Comparison of ENCODE assay signal across 14 cellular contexts in genomic region chr13:32947886-32948285, GRCh38.
DNase-seq lines count a peak whose midpoint lies in the region; ATAC-seq and TF ChIP-seq lines count a peak whose summit lies in the region.
"Had no signal": no experiment of that assay in that cellular context is flagged by ENCODE, and none has a peak within 500 bp of the region (broad histone marks: within the 10 kb centered on the region; RNA-seq: fewer than 3 reads in every experiment).

No MANE protein-coding gene starts in this region.

- peaks cover 0 to 18% of the 10 kb centered on the region in 2 experiments; a peak in 2 of 4 replicates for H3K4me1 ChIP-seq in SK-N-SH (ENCODE audit: control insufficient read depth in 1 of 2, insufficient read depth in 2 of 2, low read depth in 1 of 2, low read length in 1 of 2)
- H3K4me1 ChIP-seq in naive thymus-derived CD4-positive, alpha-beta T cell (ENCODE audit: control insufficient read depth in 2 of 2, insufficient read depth in 2 of 2, low read length in 2 of 2), result no peaks in the 10 kb centered on the region

- H3K4me3 ChIP-seq in SK-N-SH (ENCODE audit: low read depth in 2 of 2, low read length in 1 of 2) (no peak overlapping the region; a peak in 1 of 4 replicates), neural cell (ENCODE audit: low read length) (peak overlapping the region; percentile 57)
- H3K4me3 ChIP-seq in naive thymus-derived CD4-positive, alpha-beta T cell (ENCODE audit: low read length), result no peak overlapping the region
- H3K4me3 ChIP-seq: thoracic aorta had no signal

- intact Hi-C loops in naive thymus-derived CD4-positive, alpha-beta T cell (cut with micrococcal nuclease), result no loop called here

- peak; percentile 25 for DNase-seq in NCI-H1092 (lab: John Stamatoyannopoulos, UW)
- peak; percentile 46 for DNase-seq in NCI-H2029 (lab: John Stamatoyannopoulos, UW)
- DNase-seq in SK-N-SH, result peak; percentile 69
- DNase-seq in T-helper 17 cell, result no peak
- no peak for DNase-seq in naive thymus-derived CD4-positive, alpha-beta T cell
- no peak for DNase-seq in epidermal melanocyte (ENCODE audit: insufficient read length, low spot score)
- DNase-seq: activated effector memory CD4-positive, alpha-beta T cell treated with Interleukin-2 at 50 U/mL for 16 hours; mammary epithelial cell had no signal

- no peak for TF ChIP-seq CTCF in SK-N-SH (IDR thresholded peaks at IDR 0.05)
- TF ChIP-seq CTCF in neural cell (IDR thresholded peaks at IDR 0.05; ENCODE audit: poor library complexity, severe bottlenecking), result no peak

- H3K9me3 ChIP-seq in SK-N-SH (no peaks in the 10 kb centered on the region), neural cell (ENCODE audit: low read length) (no peaks in the 10 kb centered on the region), T-helper 17 cell (ENCODE audit: control insufficient read depth, low read length, poor library complexity, severe bottlenecking) (no peaks in the 10 kb centered on the region)
- no peaks in the 10 kb centered on the region for H3K9me3 ChIP-seq in naive thymus-derived CD4-positive, alpha-beta T cell (ENCODE audit: control insufficient read depth in 2 of 3, low read length in 3 of 3)
- H3K9me3 ChIP-seq: thoracic aorta had no signal

- H3K36me3 ChIP-seq in SK-N-SH (replicated peaks in 1 of 2; ENCODE audit: control insufficient read depth in 1 of 2, insufficient read depth in 2 of 2, low read length in 1 of 2) (no peaks in the 10 kb centered on the region), neural cell (ENCODE audit: insufficient read depth, low read length) (no peaks in the 10 kb centered on the region)
- H3K36me3 ChIP-seq in naive thymus-derived CD4-positive, alpha-beta T cell (ENCODE audit: control insufficient read depth in 2 of 3, insufficient read depth in 3 of 3, low read length in 3 of 3), result no peaks in the 10 kb centered on the region
- H3K36me3 ChIP-seq: thoracic aorta had no signal

- peaks cover 0 to 10% (median 0%) of the 10 kb centered on the region in 11 donors for H3K9me3 Mint-ChIP-seq in naive thymus-derived CD4-positive, alpha-beta T cell

- WGBS in SK-N-SH (ENCODE audit: low lambda C conversion rate), result 10% methylated on average over 5 of the region's 5 CpGs

- TF ChIP-seq EP300 in SK-N-SH (IDR thresholded peaks at IDR 0.05; ENCODE audit: borderline replicate concordance in 1 of 2, low read depth in 1 of 2, low read length in 1 of 2), result peak in 1 of 2 experiments; percentile 35; a peak in 2 of 4 replicates
- peak; percentile 98 for TF ChIP-seq EP300 in neural cell (conservative IDR thresholded peaks at IDR 0.05; ENCODE audit: poor library complexity, severe bottlenecking)

- H3K9me2 ChIP-seq in SK-N-SH, result no peaks in the 10 kb centered on the region
- H3K9me2 ChIP-seq in neural cell (ENCODE audit: insufficient read depth, low read length), result no peaks in the 10 kb centered on the region

- no peaks in the 10 kb centered on the region for H3K4me1 Mint-ChIP-seq in T-helper 17 cell
- peaks cover 0 to 4% (median 0%) of the 10 kb centered on the region in 7 donors for H3K4me1 Mint-ChIP-seq in naive thymus-derived CD4-positive, alpha-beta T cell
- H3K4me1 Mint-ChIP-seq: CD14-positive monocyte had no signal

- H2AFZ ChIP-seq in SK-N-SH (ENCODE audit: low read depth), result no peak overlapping the region
- peak overlapping the region; percentile 40 for H2AFZ ChIP-seq in neural cell (ENCODE audit: low read depth, low read length)

- H3K4me2 ChIP-seq in SK-N-SH, result no peak overlapping the region
- H3K4me2 ChIP-seq in neural cell (ENCODE audit: low read length), result peak overlapping the region; percentile 83

- H3K27me3 Mint-ChIP-seq in T-helper 17 cell, result peaks cover 5% of the 10 kb centered on the region
- peaks cover 0 to 5% (median 0%) of the 10 kb centered on the region in 5 donors for H3K27me3 Mint-ChIP-seq in naive thymus-derived CD4-positive, alpha-beta T cell

- H3K27me3 ChIP-seq in SK-N-SH (ENCODE audit: insufficient read depth) (peaks cover 6% of the 10 kb centered on the region; the same call in 1 of the 2 replicates), neural cell (ENCODE audit: insufficient read depth, low read depth, low read length) (no peaks in the 10 kb centered on the region)
- no peaks in the 10 kb centered on the region for H3K27me3 ChIP-seq in naive thymus-derived CD4-positive, alpha-beta T cell (ENCODE audit: control insufficient read depth in 2 of 2, insufficient read depth in 2 of 2, low read length in 2 of 2)

- TF ChIP-seq RAD21 in SK-N-SH (IDR thresholded peaks at IDR 0.05; ENCODE audit: low read length), result peak; percentile 26; the same call in 1 of the 2 replicates
- TF ChIP-seq RAD21 in neural cell (conservative IDR thresholded peaks at IDR 0.05), result peak; percentile 61

- H3K27ac Mint-ChIP-seq in T-helper 17 cell, result no peak overlapping the region
- no peak overlapping the region for H3K27ac Mint-ChIP-seq in naive thymus-derived CD4-positive, alpha-beta T cell
- H3K27ac Mint-ChIP-seq: CD14-positive monocyte; T-helper 1 cell treated with Interleukin-12 subunit alpha and Interleukin-12 subunit beta and Interleukin-4 antibody, amounts not matched to agents 30 μg/mL and 1 μg/mL, for 36 hours had no signal

- H3K27ac ChIP-seq in SK-N-SH (ENCODE audit: low read depth in 2 of 2, low read length in 1 of 2) (peak overlapping the region in 1 of 2 experiments; percentile 94; a peak in 2 of 4 replicates), neural cell (ENCODE audit: low read length) (peak overlapping the region; percentile 99)
- no peak overlapping the region for H3K27ac ChIP-seq in naive thymus-derived CD4-positive, alpha-beta T cell (ENCODE audit: low read depth, low read length)
- H3K27ac ChIP-seq: epithelial cell of prostate, thoracic aorta had no signal

- no peaks in the 10 kb centered on the region for H3F3A ChIP-seq in SK-N-SH (replicated peaks; ENCODE audit: insufficient read depth)
- peaks cover 25% of the 10 kb centered on the region for H3F3A ChIP-seq in neural cell (ENCODE audit: insufficient read depth, low read length, poor library complexity, severe bottlenecking)

- H3K9ac ChIP-seq in SK-N-SH, result no peak overlapping the region
- H3K9ac ChIP-seq in neural cell (ENCODE audit: low read length), result peak overlapping the region; percentile 67

- H4K20me1 ChIP-seq in SK-N-SH (ENCODE audit: insufficient read depth) (no peaks in the 10 kb centered on the region), neural cell (ENCODE audit: insufficient read depth) (no peaks in the 10 kb centered on the region)

- POLR2A ChIA-PET in SK-N-SH (lab: Yijun Ruan, JAX), result interaction anchor here (1.4 to 1.5 kb wide), 2 partner anchors 246 to 360 kb away, joined by 4 read pairs; no protein-coding TSS in a partner anchor
- POLR2A ChIA-PET in naive thymus-derived CD4-positive, alpha-beta T cell (lab: Charles Lee), result no interaction called here

- H3K4me3 Mint-ChIP-seq in T-helper 17 cell, result no peak overlapping the region
- H3K4me3 Mint-ChIP-seq in naive thymus-derived CD4-positive, alpha-beta T cell, result no peak overlapping the region
- H3K4me3 Mint-ChIP-seq: CD14-positive monocyte; T-helper 1 cell treated with Interleukin-12 subunit alpha and Interleukin-12 subunit beta and Interleukin-4 antibody, amounts not matched to agents 30 μg/mL and 1 μg/mL, for 36 hours had no signal

- ATAC-seq in T-helper 17 cell, result no peak
- ATAC-seq in naive thymus-derived CD4-positive, alpha-beta T cell, result no peak
- ATAC-seq: sciatic nerve had no signal

- no peaks in the 10 kb centered on the region for H3K36me3 Mint-ChIP-seq in T-helper 17 cell (ENCODE audit: low read depth)
- H3K36me3 Mint-ChIP-seq in naive thymus-derived CD4-positive, alpha-beta T cell, result peaks cover 0 to 6% (median 0%) of the 10 kb centered on the region in 5 donors
- H3K36me3 Mint-ChIP-seq: CD14-positive monocyte had no signal

- H3K79me2 ChIP-seq in SK-N-SH (ENCODE audit: insufficient read depth) (no peaks in the 10 kb centered on the region), neural cell (replicated peaks; ENCODE audit: insufficient read depth, low read length) (no peaks in the 10 kb centered on the region)

- CTCF ChIA-PET in SK-N-SH (lab: Yijun Ruan, JAX), result interaction anchor here (0.7 to 1.3 kb wide), 2 partner anchors 110 to 595 kb away, joined by 3 read pairs; no protein-coding TSS in a partner anchor
- CTCF ChIA-PET in naive thymus-derived CD4-positive, alpha-beta T cell (lab: Charles Lee), result no interaction called here

TF ChIP-seq in SK-N-SH, 30 proteins besides CTCF, POLR2A, EP300 and RAD21 (continues in another document):
- TF ChIP-seq FOXJ3 (CRISPR knock-in tag; IDR thresholded peaks at IDR 0.05), result peak; percentile 86
- no peak for TF ChIP-seq MEF2A (IDR thresholded peaks at IDR 0.05; ENCODE audit: borderline replicate concordance, low read depth)
- peak; percentile 88 for TF ChIP-seq GATA2 (CRISPR knock-in tag; IDR thresholded peaks at IDR 0.05)
- no peak for TF ChIP-seq SIN3A (IDR thresholded peaks at IDR 0.05; ENCODE audit: borderline replicate concordance, low read depth, low read length)
- TF ChIP-seq USF2 (IDR thresholded peaks at IDR 0.05; ENCODE audit: borderline replicate concordance, low read depth, low read length), result no peak
- no peak for TF ChIP-seq TCF12 (IDR thresholded peaks at IDR 0.05)
- TF ChIP-seq SMC3 (IDR thresholded peaks at IDR 0.05; ENCODE audit: low read depth, low read length), result no peak

TF ChIP-seq in neural cell, 6 proteins besides CTCF, POLR2A, EP300 and RAD21 (continues in another document):
- TF ChIP-seq POLR2AphosphoS5 (IDR thresholded peaks at IDR 0.05) (peak; percentile 80), TAF1 (IDR thresholded peaks at IDR 0.05; ENCODE audit: low read depth) (peak; percentile 33), MXI1 (conservative IDR thresholded peaks at IDR 0.05; ENCODE audit: poor library complexity, severe bottlenecking) (peak; percentile 50), SMC3 (conservative IDR thresholded peaks at IDR 0.05; ENCODE audit: poor library complexity) (peak; percentile 59), EZH2 (IDR thresholded peaks at IDR 0.05; ENCODE audit: borderline replicate concordance, insufficient read depth, low read length, poor library complexity, severe bottlenecking) (no peak)

Comparison
In these comparisons a context has a peak if more than half of its experiments do, and no peak if none do; other contexts are left out.
1. DNase-seq: peak in NCI-H1092 (single experiment), NCI-H2029 (single experiment) and SK-N-SH (single experiment); none in T-helper 17 cell (0 of 3), naive thymus-derived CD4-positive, alpha-beta T cell (0 of 9) and epidermal melanocyte (single experiment).